8 cellular contexts compared by ENCODE assay signal in the genomic region with DNA sequence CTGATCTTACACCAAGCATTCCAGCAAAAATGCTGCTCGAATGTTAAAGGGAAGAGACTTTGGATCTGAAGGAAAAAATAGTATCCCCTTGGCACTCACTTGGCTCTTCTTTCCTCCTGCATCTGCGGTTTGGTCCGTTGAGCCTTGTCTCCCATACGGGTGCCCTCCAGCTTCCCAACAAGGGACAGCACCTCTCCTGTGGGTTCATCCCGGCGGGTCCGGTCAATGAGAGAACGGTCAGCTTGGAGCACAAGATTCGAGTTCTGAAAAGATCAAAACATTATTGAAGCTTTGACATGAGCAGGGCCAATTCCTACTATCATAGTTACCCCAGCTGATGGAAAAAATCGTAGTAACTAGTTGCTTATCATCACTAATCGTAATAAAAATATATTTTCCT. TPM values are rescaled to one million over a fixed set of nuclear protein-coding genes. Genes with fewer than 3 reads are reported as not detected.
DNase-seq lines count a peak whose midpoint lies in the region; ATAC-seq, FAIRE-seq and TF ChIP-seq lines count a peak whose summit lies in the region.

No MANE protein-coding gene starts in this region.

- intact Hi-C loops in heart left ventricle (cut with DNase I) (loop anchor here in 9 of 10 donors (1.0 to 10.0 kb wide), 9 partner anchors 37 to 205 kb away; a partner anchor contains a TSS), Right ventricle myocardium inferior (cut with DNase I) (loop anchor here (2.0 to 5.0 kb wide), 2 partner anchors 37 to 204 kb away; a partner anchor contains a TSS), K562 (cut with micrococcal nuclease) (loop anchor here (1.0 to 10.0 kb wide), 3 partner anchors 16 to 200 kb away; a partner anchor contains a TSS), vagina (cut with DNase I) (no loop called here)

- peak overlapping the region; percentile 92 for H2AFZ ChIP-seq in K562 (ENCODE audit: low read depth, low read length)

- BruUV-seq in K562 (replicated peaks; lab: Mats Ljungman, UMichigan): TSS peak; percentile 59

- TF ChIP-seq RAD21 in K562 (CRISPR knock-in tag; conservative IDR thresholded peaks at IDR 0.05 in 1 of 2, IDR thresholded peaks at IDR 0.05 in 1 of 2): no peak

- DNase-seq in heart left ventricle (no peak), Right ventricle myocardium inferior (ENCODE audit: missing footprints) (no peak), K562 (ENCODE audit: extremely low read depth in 1 of 4, low spot score in 3 of 4) (no peak), mesendoderm (no peak), vagina (ENCODE audit: extremely low spot score in 2 of 2) (no peak), NCI-H2227 treated with DMSO at 0.1 percent for 48 hours (lab: John Stamatoyannopoulos, UW) (no peak), middle frontal gyrus (ENCODE audit: extremely low spot score, low spot score) (no peak), COR-L47 (lab: John Stamatoyannopoulos, UW) (no peak)

- H3K27ac ChIP-seq in heart left ventricle (peak overlapping the region in 8 of 12 donors; percentile 64 to 94 (median 89)), K562 (ENCODE audit: extremely low read depth, low read depth, low read length) (peak overlapping the region; percentile 91), mesendoderm (ENCODE audit: low read depth, low read length) (no peak overlapping the region), vagina (peak overlapping the region; percentile 80)

- TF ChIP-seq CTCF in heart left ventricle (IDR thresholded peaks at IDR 0.05) (no peak), K562 (IDR thresholded peaks at IDR 0.05 in 2 of 3, conservative IDR thresholded peaks at IDR 0.05 in 1 of 3; ENCODE audit: insufficient read depth in 2 of 3, low read depth in 1 of 3, low read length in 3 of 3) (no peak), vagina (IDR thresholded peaks at IDR 0.05) (no peak)

- no peak overlapping the region for H3K23ac ChIP-seq in mesendoderm (ENCODE audit: low read length)

- H3K9me3 ChIP-seq in heart left ventricle: no peaks in the 10 kb centered on the region
- H3K9me3 ChIP-seq in K562 (replicated peaks; ENCODE audit: control insufficient read depth, insufficient read depth, low read depth, low read length): no peaks in the 10 kb centered on the region
- H3K9me3 ChIP-seq in vagina: no peaks in the 10 kb centered on the region

- no peaks in the 10 kb centered on the region for H4K20me1 ChIP-seq in K562 (replicated peaks; ENCODE audit: control insufficient read depth, insufficient read depth, low read length)

- 61 to 70% (median 67%) methylated on average over 11 of the region's 11 CpGs for WGBS in heart left ventricle, 4 donors
- whole genome bisulfite sequencing in K562 (ENCODE audit: insufficient coverage, low coverage, missing lambda C conversion rate): 17% methylated on average over 11 of the region's 11 CpGs
- WGBS in mesendoderm (ENCODE audit: extremely low coverage, insufficient coverage, low lambda C conversion rate): no CpG with 5 or more reads among the region's 11 CpGs

- H4K8ac ChIP-seq in mesendoderm (ENCODE audit: low read depth, low read length): no peak overlapping the region

- H2BK15ac ChIP-seq in mesendoderm (replicated peaks; ENCODE audit: low read depth): no peak overlapping the region

- in situ Hi-C loops in K562 (cut with MboI): no loop called here

- H3K36me3 ChIP-seq in heart left ventricle (peaks cover 0 to 50% (median 45%) of the 10 kb centered on the region in 9 donors), K562 (ENCODE audit: control insufficient read depth, insufficient read depth, low read length) (peaks cover 50% of the 10 kb centered on the region), mesendoderm (ENCODE audit: control insufficient read depth, insufficient read depth, low read length) (peaks cover 13% of the 10 kb centered on the region), vagina (peaks cover 1 to 39% of the 10 kb centered on the region in 2 donors)

- no peak overlapping the region for H3K18ac ChIP-seq in mesendoderm (ENCODE audit: low read length)

- POLR2A ChIA-PET in K562 (lab: Yijun Ruan, JAX): interaction anchor here (0.6 to 2.9 kb wide), 8 partner anchors 8 to 328 kb away, joined by 3 to 15 read pairs (median 6); a partner anchor contains a TSS

- peak overlapping the region; percentile 81 for H3K56ac ChIP-seq in mesendoderm (ENCODE audit: low read length)

- H3K79me2 ChIP-seq in K562 (ENCODE audit: control insufficient read depth, insufficient read depth, low read length): peaks cover 61% of the 10 kb centered on the region
- peaks cover 18% of the 10 kb centered on the region for H3K79me2 ChIP-seq in mesendoderm (ENCODE audit: control insufficient read depth, insufficient read depth, low read length)

- H3K9me1 ChIP-seq in K562 (ENCODE audit: control insufficient read depth, insufficient read depth, low read length): no peaks in the 10 kb centered on the region

- no peak for TF ChIP-seq EP300 in K562 (IDR thresholded peaks at IDR 0.05; ENCODE audit: low read length)

- peaks cover 19% of the 10 kb centered on the region for H3K79me1 ChIP-seq in mesendoderm (ENCODE audit: low read length)

- H4K5ac ChIP-seq in mesendoderm (ENCODE audit: low read length): no peak overlapping the region

- TF ChIP-seq POLR2A in heart left ventricle (IDR thresholded peaks at IDR 0.05): no peak
- TF ChIP-seq POLR2A in K562 (conservative IDR thresholded peaks at IDR 0.05): no peak
- no peak for TF ChIP-seq POLR2A in vagina (IDR thresholded peaks at IDR 0.05)

- CTCF ChIA-PET in K562 (lab: Yijun Ruan, JAX; ENCODE audit: low intra/inter-chr PET ratio): no interaction called here

- no peak overlapping the region for H2BK120ac ChIP-seq in mesendoderm (ENCODE audit: low read depth, low read length)

- H3K9ac ChIP-seq in K562 (ENCODE audit: insufficient read depth in 1 of 2, low read depth in 2 of 2, low read length in 2 of 2): peak overlapping the region; percentile 87 to 98; a peak in 3 of 4 replicates
- H3K9ac ChIP-seq in mesendoderm (ENCODE audit: low read length): peak overlapping the region; percentile 90

- no peak overlapping the region for H3K4ac ChIP-seq in mesendoderm (ENCODE audit: low read depth, low read length)

- no peaks in the 10 kb centered on the region for H3K27me3 ChIP-seq in heart left ventricle
- H3K27me3 ChIP-seq in K562 (ENCODE audit: control insufficient read depth in 2 of 2, insufficient read depth in 2 of 2, low read length in 2 of 2): no peaks in the 10 kb centered on the region
- no peaks in the 10 kb centered on the region for H3K27me3 ChIP-seq in mesendoderm (ENCODE audit: insufficient read depth, low read length, poor library complexity)
- no peaks in the 10 kb centered on the region for H3K27me3 ChIP-seq in vagina

- H2AK5ac ChIP-seq in mesendoderm (ENCODE audit: low read length): no peak overlapping the region

- H3K4me3 ChIP-seq in heart left ventricle (peak overlapping the region; percentile 66 to 98 (median 82)), K562 (peak overlapping the region; percentile 93), mesendoderm (ENCODE audit: low read length) (peak overlapping the region; percentile 82), vagina (peak overlapping the region; percentile 72 to 93)

- H3K4me1 ChIP-seq in heart left ventricle (peaks cover 0 to 31% (median 19%) of the 10 kb centered on the region in 12 donors), K562 (replicated peaks in 1 of 2; ENCODE audit: control insufficient read depth in 2 of 2, insufficient read depth in 2 of 2, low read length in 2 of 2) (peaks cover 13 to 14% of the 10 kb centered on the region in 2 experiments; a peak in 3 of 5 replicates), mesendoderm (ENCODE audit: control insufficient read depth, low read depth, low read length) (peaks cover 3% of the 10 kb centered on the region), vagina (peaks cover 35% of the 10 kb centered on the region)

- ATAC-seq in heart left ventricle: no peak
- no peak for ATAC-seq in Right ventricle myocardium inferior
- ATAC-seq in K562: no peak

- H3K4me2 ChIP-seq in K562 (ENCODE audit: insufficient read depth, low read length) (peak overlapping the region; percentile 99), mesendoderm (ENCODE audit: low read length) (peak overlapping the region; percentile 84)

- FAIRE-seq in K562 (lab: Jason Lieb, UNC): no peak

- no peak overlapping the region for H2BK5ac ChIP-seq in mesendoderm (ENCODE audit: low read length)

RNA-seq across cellular contexts. Expression of a gene that starts 0.7 kb away (rescaled TPM):
- total RNA-seq in heart left ventricle (10 to 100 TPM; 54.6 to 85.5 (median 66.6) TPM), Right ventricle myocardium inferior (50.9 TPM), K562 (2014; rRNA removed) (76.1 and 87.5 TPM in 2 replicates), K562 (2014; rRNA removed; fragmentation: Illumina TruSeq; extraction: Trizol) (66.5 and 77.9 TPM in 2 replicates), K562 (2015; rRNA removed; fragmentation: Illumina TruSeq; extraction: Trizol) (94.4 and 95.0 TPM in 2 replicates), K562 (2021) (188 and 210 TPM in 2 replicates), vagina (129 TPM)
- polyA plus RNA-seq in heart left ventricle (10 to 100 TPM; 38.8 to 71.2 TPM), K562 (2011; rRNA removed) (191 and 199 TPM in 2 replicates), K562 (2014; fragmentation: Illumina TruSeq; extraction: Trizol) (224 and 231 TPM in 2 replicates), K562 (2014; fragmentation: Nextera tagmentation; extraction: Ambion mirVana) (100 to 1,000 TPM in 1 of 2 experiments, 10 to 100 TPM in 1; 87.9 to 155 TPM), K562 (2014; rRNA removed) (171 and 181 TPM in 2 replicates)
- total RNA-seq in K562 (2011; cell fraction: chromatin; rRNA removed; ENCODE audit: low replicate concordance): 357 and 597 TPM in 2 replicates
- 292 and 296 TPM in 2 replicates for total RNA-seq in K562 (2011; cell fraction: nucleolus; rRNA removed)
- total RNA-seq in K562 (2011; cell fraction: nucleoplasm; rRNA removed): 272 and 298 TPM in 2 replicates
- polyA plus RNA-seq in K562 (2011; cell fraction: cytosol; rRNA removed): 297 and 335 TPM in 2 replicates
- 314 and 395 TPM in 2 replicates for polyA plus RNA-seq in K562 (2011; cell fraction: nucleus; rRNA removed)
- polyA plus RNA-seq in K562 (2012): 148 and 177 TPM in 2 replicates
- polyA minus RNA-seq in K562 (2011; rRNA and poly(A)+ RNA removed): 329 and 491 TPM in 2 replicates
- polyA minus RNA-seq in K562 (2011; cell fraction: cytosol; rRNA and poly(A)+ RNA removed): 205 and 221 TPM in 2 replicates
- 92.2 and 124 TPM in 2 replicates for polyA minus RNA-seq in K562 (2011; cell fraction: nucleus; rRNA and poly(A)+ RNA removed)
- 91.0 TPM for polyA plus RNA-seq in mesendoderm (2013, experiment 1 of 2)
- polyA plus RNA-seq in mesendoderm (2013, experiment 2 of 2): 90.0 TPM

RNA-seq across cellular contexts. Expression of a gene that starts 20.5 kb away (rescaled TPM):
- total RNA-seq in heart left ventricle (1 to 10 TPM in 7 of 9 donors, under 1 TPM in 2; 0.65 to 3.8 (median 1.5) TPM), Right ventricle myocardium inferior (1.4 TPM), K562 (2014; rRNA removed) (6.1 and 8.8 TPM in 2 replicates), K562 (2014; rRNA removed; fragmentation: Illumina TruSeq; extraction: Trizol) (5.9 and 6.4 TPM in 2 replicates), K562 (2015; rRNA removed; fragmentation: Illumina TruSeq; extraction: Trizol) (6.1 and 6.7 TPM in 2 replicates), K562 (2021) (8.9 and 9.0 TPM in 2 replicates), vagina (1.5 TPM)
- polyA plus RNA-seq in heart left ventricle (under 1 TPM; 0.80 to 0.83 TPM), K562 (2011; rRNA removed) (0.23 and 5.2 TPM in 2 replicates), K562 (2014; fragmentation: Illumina TruSeq; extraction: Trizol) (6.4 and 8.1 TPM in 2 replicates), K562 (2014; fragmentation: Nextera tagmentation; extraction: Ambion mirVana) (1 to 10 TPM in 1 of 2 experiments, under 1 TPM in 1; 0.99 to 1.5 TPM), K562 (2014; rRNA removed) (5.8 and 6.5 TPM in 2 replicates)
- total RNA-seq in K562 (2011; cell fraction: chromatin; rRNA removed; ENCODE audit: low replicate concordance): 6.2 and 12.4 TPM in 2 replicates
- total RNA-seq in K562 (2011; cell fraction: nucleolus; rRNA removed): 10.3 and 12.5 TPM in 2 replicates
- 9.8 and 11.6 TPM in 2 replicates for total RNA-seq in K562 (2011; cell fraction: nucleoplasm; rRNA removed)
- 0.35 and 9.2 TPM in 2 replicates for polyA plus RNA-seq in K562 (2011; cell fraction: cytosol; rRNA removed)
- 0.25 and 9.3 TPM in 2 replicates for polyA plus RNA-seq in K562 (2011; cell fraction: nucleus; rRNA removed)
- polyA plus RNA-seq in K562 (2012): 3.2 and 5.3 TPM in 2 replicates
- 0.21 and 7.7 TPM in 2 replicates for polyA minus RNA-seq in K562 (2011; rRNA and poly(A)+ RNA removed)
- 4.9 TPM in 1 of 2 replicates, not detected in the other for polyA minus RNA-seq in K562 (2011; cell fraction: cytosol; rRNA and poly(A)+ RNA removed)
- 0.11 and 1.8 TPM in 2 replicates for polyA minus RNA-seq in K562 (2011; cell fraction: nucleus; rRNA and poly(A)+ RNA removed)
- 7.0 TPM for polyA plus RNA-seq in mesendoderm (2013, experiment 1 of 2)
- polyA plus RNA-seq in mesendoderm (2013, experiment 2 of 2): 6.6 TPM

RNA-seq across cellular contexts. Expression of a gene that starts 31.0 kb away (rescaled TPM):
- total RNA-seq in heart left ventricle: 1 to 10 TPM in 1 of 9 donors, under 1 TPM in 8; 0.19 to 7.4 (median 0.48) TPM
- polyA plus RNA-seq in heart left ventricle: under 1 TPM; 0.46 to 0.64 TPM
- 1.1 TPM for total RNA-seq in Right ventricle myocardium inferior
- total RNA-seq in K562 (2011; cell fraction: chromatin; rRNA removed; ENCODE audit: low replicate concordance): 45.7 and 47.1 TPM in 2 replicates
- total RNA-seq in K562 (2011; cell fraction: nucleolus; rRNA removed): 25.8 and 26.7 TPM in 2 replicates
- 27.6 and 34.5 TPM in 2 replicates for total RNA-seq in K562 (2011; cell fraction: nucleoplasm; rRNA removed)
- total RNA-seq in K562 (2014; rRNA removed): 63.7 and 74.2 TPM in 2 replicates
- 52.7 and 54.8 TPM in 2 replicates for total RNA-seq in K562 (2014; rRNA removed; fragmentation: Illumina TruSeq; extraction: Trizol)
- total RNA-seq in K562 (2015; rRNA removed; fragmentation: Illumina TruSeq; extraction: Trizol): 58.2 and 61.0 TPM in 2 replicates
- total RNA-seq in K562 (2021): 64.4 and 65.1 TPM in 2 replicates
- 68.0 and 76.0 TPM in 2 replicates for polyA plus RNA-seq in K562 (2011; rRNA removed)
- polyA plus RNA-seq in K562 (2011; cell fraction: cytosol; rRNA removed): 56.1 and 60.9 TPM in 2 replicates
- polyA plus RNA-seq in K562 (2011; cell fraction: nucleus; rRNA removed): 62.2 and 63.3 TPM in 2 replicates
- polyA plus RNA-seq in K562 (2012): 45.6 and 48.3 TPM in 2 replicates
- polyA plus RNA-seq in K562 (2014; fragmentation: Illumina TruSeq; extraction: Trizol): 94.5 and 109 TPM in 2 replicates
- 10 to 100 TPM; 52.4 to 73.8 TPM for polyA plus RNA-seq in K562 (2014; fragmentation: Nextera tagmentation; extraction: Ambion mirVana)
- polyA plus RNA-seq in K562 (2014; rRNA removed): 67.4 and 73.5 TPM in 2 replicates
- 64.5 and 73.1 TPM in 2 replicates for polyA minus RNA-seq in K562 (2011; rRNA and poly(A)+ RNA removed)
- polyA minus RNA-seq in K562 (2011; cell fraction: cytosol; rRNA and poly(A)+ RNA removed): 36.7 and 42.9 TPM in 2 replicates
- polyA minus RNA-seq in K562 (2011; cell fraction: nucleus; rRNA and poly(A)+ RNA removed): 19.0 and 30.5 TPM in 2 replicates
- polyA plus RNA-seq in mesendoderm (2013, experiment 1 of 2): 46.9 TPM
- 46.0 TPM for polyA plus RNA-seq in mesendoderm (2013, experiment 2 of 2)
- 6.4 TPM for total RNA-seq in vagina

RNA-seq across cellular contexts. Expression of a gene that starts 38.6 kb away (rescaled TPM):
- total RNA-seq in heart left ventricle (100 to 1,000 TPM in 2 of 9 donors, 10 to 100 TPM in 7; 57.7 to 109 (median 68.7) TPM), Right ventricle myocardium inferior (59.9 TPM), K562 (2014; rRNA removed) (121 and 182 TPM in 2 replicates), K562 (2014; rRNA removed; fragmentation: Illumina TruSeq; extraction: Trizol) (64.7 and 78.7 TPM in 2 replicates), K562 (2015; rRNA removed; fragmentation: Illumina TruSeq; extraction: Trizol) (85.4 and 89.7 TPM in 2 replicates), K562 (2021) (92.8 and 94.3 TPM in 2 replicates), vagina (92.6 TPM)
- polyA plus RNA-seq in heart left ventricle (10 to 100 TPM; 20.5 to 94.0 TPM), K562 (2011; rRNA removed) (102 and 122 TPM in 2 replicates), K562 (2014; fragmentation: Illumina TruSeq; extraction: Trizol) (94.2 and 104 TPM in 2 replicates), K562 (2014; fragmentation: Nextera tagmentation; extraction: Ambion mirVana) (10 to 100 TPM; 11.4 to 19.2 TPM), K562 (2014; rRNA removed) (145 and 156 TPM in 2 replicates)
- total RNA-seq in K562 (2011; cell fraction: chromatin; rRNA removed; ENCODE audit: low replicate concordance): 65.3 and 99.0 TPM in 2 replicates
- 78.5 and 85.1 TPM in 2 replicates for total RNA-seq in K562 (2011; cell fraction: nucleolus; rRNA removed)
- 62.5 and 66.0 TPM in 2 replicates for total RNA-seq in K562 (2011; cell fraction: nucleoplasm; rRNA removed)
- polyA plus RNA-seq in K562 (2011; cell fraction: cytosol; rRNA removed): 151 and 245 TPM in 2 replicates
- polyA plus RNA-seq in K562 (2011; cell fraction: nucleus; rRNA removed): 122 and 181 TPM in 2 replicates
- 74.5 and 74.6 TPM in 2 replicates for polyA plus RNA-seq in K562 (2012)
- polyA minus RNA-seq in K562 (2011; rRNA and poly(A)+ RNA removed): 72.8 and 90.4 TPM in 2 replicates
- 30.5 and 44.8 TPM in 2 replicates for polyA minus RNA-seq in K562 (2011; cell fraction: cytosol; rRNA and poly(A)+ RNA removed)
- polyA minus RNA-seq in K562 (2011; cell fraction: nucleus; rRNA and poly(A)+ RNA removed): 45.0 and 45.4 TPM in 2 replicates
- polyA plus RNA-seq in mesendoderm (2013, experiment 1 of 2): 40.2 TPM
- polyA plus RNA-seq in mesendoderm (2013, experiment 2 of 2): 40.3 TPM

RNA-seq across cellular contexts. Expression of a gene that starts 38.8 kb away (rescaled TPM):
- total RNA-seq in heart left ventricle (100 to 1,000 TPM in 5 of 9 donors, 10 to 100 TPM in 4; 71.8 to 134 (median 103) TPM), Right ventricle myocardium inferior (68.2 TPM), K562 (2014; rRNA removed) (7.2 and 9.8 TPM in 2 replicates), K562 (2014; rRNA removed; fragmentation: Illumina TruSeq; extraction: Trizol) (6.7 and 6.8 TPM in 2 replicates), K562 (2015; rRNA removed; fragmentation: Illumina TruSeq; extraction: Trizol) (10.3 and 10.7 TPM in 2 replicates), K562 (2021) (18.6 and 20.0 TPM in 2 replicates), vagina (40.0 TPM)
- polyA plus RNA-seq in heart left ventricle (100 to 1,000 TPM in 1 of 2 donors, 10 to 100 TPM in 1; 18.6 to 124 TPM), K562 (2011; rRNA removed) (10.9 and 16.6 TPM in 2 replicates), K562 (2014; fragmentation: Illumina TruSeq; extraction: Trizol) (16.6 and 17.4 TPM in 2 replicates), K562 (2014; fragmentation: Nextera tagmentation; extraction: Ambion mirVana) (1 to 10 TPM; 1.7 to 2.0 TPM), K562 (2014; rRNA removed) (9.9 and 10.8 TPM in 2 replicates)
- 14.6 and 42.7 TPM in 2 replicates for total RNA-seq in K562 (2011; cell fraction: chromatin; rRNA removed; ENCODE audit: low replicate concordance)
- total RNA-seq in K562 (2011; cell fraction: nucleolus; rRNA removed): 18.6 and 25.2 TPM in 2 replicates
- total RNA-seq in K562 (2011; cell fraction: nucleoplasm; rRNA removed): 23.5 and 33.2 TPM in 2 replicates
- polyA plus RNA-seq in K562 (2011; cell fraction: cytosol; rRNA removed): 10.1 and 20.0 TPM in 2 replicates
- 8.0 and 10.8 TPM in 2 replicates for polyA plus RNA-seq in K562 (2011; cell fraction: nucleus; rRNA removed)
- 14.1 and 20.7 TPM in 2 replicates for polyA plus RNA-seq in K562 (2012)
- polyA minus RNA-seq in K562 (2011; rRNA and poly(A)+ RNA removed): 12.4 and 14.8 TPM in 2 replicates
- 8.3 and 14.1 TPM in 2 replicates for polyA minus RNA-seq in K562 (2011; cell fraction: cytosol; rRNA and poly(A)+ RNA removed)
- polyA minus RNA-seq in K562 (2011; cell fraction: nucleus; rRNA and poly(A)+ RNA removed): 4.8 and 7.8 TPM in 2 replicates
- polyA plus RNA-seq in mesendoderm (2013, experiment 1 of 2): 21.1 TPM
- polyA plus RNA-seq in mesendoderm (2013, experiment 2 of 2): 22.5 TPM
